ENCODE assay signal across 17 cellular contexts in the genomic region with DNA sequence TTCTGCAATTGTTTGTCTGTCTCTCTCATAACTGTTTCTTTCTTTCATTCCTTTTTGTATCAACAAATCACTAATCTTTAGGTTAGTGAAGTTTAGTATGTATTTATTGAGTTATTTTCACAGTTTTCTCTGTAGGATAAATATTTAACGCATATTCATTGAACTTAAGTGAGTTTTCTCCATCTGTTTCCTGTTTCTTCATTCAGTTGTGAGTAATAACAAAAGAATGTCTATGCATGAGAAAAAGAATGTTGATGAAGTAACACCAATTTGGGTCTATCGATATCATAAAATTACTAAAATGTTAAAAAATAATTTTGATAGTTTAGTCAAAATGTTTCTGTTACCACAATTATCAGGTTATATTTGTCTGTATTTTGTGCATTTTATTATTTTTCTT.
A peak's percentile ranks its signal among the peaks of the same experiment; 100 is the strongest.
DNase-seq lines count a peak whose midpoint lies in the region; ATAC-seq, FAIRE-seq and TF ChIP-seq lines count a peak whose summit lies in the region.
"Had no signal": no experiment of that assay in that cellular context is flagged by ENCODE, and none has a peak within 500 bp of the region (broad histone marks: within the 10 kb centered on the region; RNA-seq: fewer than 3 reads in every experiment).

No MANE protein-coding gene starts in this region.

- in situ Hi-C loops in ACHN (cut with HindIII; ENCODE audit: low pct_ligation_motif_present, low pct_unique_long_range_greater_than_20kb, low sequenced_read_pairs) = no loop called here
- in situ Hi-C loops in G401 (cut with HindIII; ENCODE audit: low sequenced_read_pairs) = no loop called here

- no peaks in the 10 kb centered on the region for H3K27me3 ChIP-seq in bronchial epithelial cell (ENCODE audit: control insufficient read depth, insufficient read depth, low read length)
- H3K27me3 ChIP-seq in kidney epithelial cell (ENCODE audit: control insufficient read depth, insufficient read depth, low read length) = no peaks in the 10 kb centered on the region
- no peaks in the 10 kb centered on the region for H3K27me3 ChIP-seq in MM.1S (replicated peaks; ENCODE audit: insufficient read depth, low read length)
- H3K27me3 ChIP-seq: heart right ventricle, right lobe of liver had no signal

- H3K9me2 ChIP-seq in MM.1S (replicated peaks; ENCODE audit: insufficient read depth, low read length) = no peaks in the 10 kb centered on the region

- no peak for FAIRE-seq in HTR-8/SVneo (lab: Jason Lieb, UNC)
- FAIRE-seq in bronchial epithelial cell (lab: Jason Lieb, UNC) = no peak

- H3K9ac ChIP-seq in MM.1S (ENCODE audit: low read length) = no peak overlapping the region

- H3K27ac ChIP-seq in MM.1S (ENCODE audit: low read length) = no peak overlapping the region
- H3K27ac ChIP-seq: heart right ventricle, right lobe of liver had no signal

- H3K4me3 ChIP-seq in bronchial epithelial cell (ENCODE audit: low read depth, low read length) (no peak overlapping the region), kidney epithelial cell (ENCODE audit: low read depth, low read length) (no peak overlapping the region), MM.1S (ENCODE audit: low read length) (no peak overlapping the region)
- H3K4me3 ChIP-seq: heart right ventricle, right lobe of liver had no signal

- no peak overlapping the region for H3K4me2 ChIP-seq in MM.1S (ENCODE audit: low read depth, low read length)

- H2AFZ ChIP-seq in MM.1S (ENCODE audit: low read length) = no peak overlapping the region

- ATAC-seq in GM21825 (IDR thresholded peaks at IDR 0.05; ENCODE audit: unreplicated experiment) (no peak), HG02884 (IDR thresholded peaks at IDR 0.05; ENCODE audit: unreplicated experiment) (no peak)
- ATAC-seq: heart right ventricle, left lobe of liver, natural killer cell, right lobe of liver had no signal

- H3K9me3 ChIP-seq in MM.1S (replicated peaks; ENCODE audit: insufficient read depth, low read length) = no peaks in the 10 kb centered on the region
- H3K9me3 ChIP-seq: heart right ventricle, right lobe of liver had no signal

- H3K36me3 ChIP-seq in bronchial epithelial cell (ENCODE audit: control insufficient read depth, insufficient read depth, low read length) = no peaks in the 10 kb centered on the region
- no peaks in the 10 kb centered on the region for H3K36me3 ChIP-seq in kidney epithelial cell (ENCODE audit: control insufficient read depth, insufficient read depth, low read length)
- H3K36me3 ChIP-seq in MM.1S (replicated peaks; ENCODE audit: insufficient read depth, low read length) = no peaks in the 10 kb centered on the region
- H3K36me3 ChIP-seq: heart right ventricle, right lobe of liver had no signal

- no peaks in the 10 kb centered on the region for H4K20me1 ChIP-seq in MM.1S (ENCODE audit: insufficient read depth, low read length)

- H3K79me2 ChIP-seq in MM.1S (ENCODE audit: low read length) = no peaks in the 10 kb centered on the region

- no peaks in the 10 kb centered on the region for H3K4me1 ChIP-seq in MM.1S (ENCODE audit: low read length)
- H3K4me1 ChIP-seq: heart right ventricle, right lobe of liver had no signal

- DNase-seq in ACHN (peak; percentile 22), HTR-8/SVneo (ENCODE audit: insufficient read length, low spot score) (peak; percentile 7), bronchial epithelial cell (ENCODE audit: low read depth) (peak; percentile 46), kidney epithelial cell (ENCODE audit: low read depth) (peak; percentile 2), G401 (ENCODE audit: low spot score) (no peak), MM.1S (no peak)
- DNase-seq: activated naive CD4-positive, alpha-beta T cell treated with Interleukin-2 at 50 U/mL for 16 hours; caudate nucleus; heart right ventricle; KG1; natural killer cell; NCI-H1436; NCI-H446; right lobe of liver had no signal

- TF ChIP-seq CTCF in bronchial epithelial cell (IDR thresholded peaks at IDR 0.05; ENCODE audit: insufficient read depth, low read length, severe bottlenecking) (no peak), kidney epithelial cell (IDR thresholded peaks at IDR 0.05; ENCODE audit: insufficient read depth, low read length, poor library complexity, severe bottlenecking) (no peak), MM.1S (IDR thresholded peaks at IDR 0.05; ENCODE audit: low read length) (no peak)

- no peaks in the 10 kb centered on the region for H3F3A ChIP-seq in MM.1S (ENCODE audit: insufficient read depth, low read length)

Comparison
In these comparisons a context has a peak if more than half of its experiments do, and no peak if none do; other contexts are left out.
1. DNase-seq: peak in ACHN (single experiment), HTR-8/SVneo (single experiment), bronchial epithelial cell (single experiment) and kidney epithelial cell (single experiment); none in G401 (single experiment) and MM.1S (single experiment).